21 cellular contexts compared by ENCODE assay signal in the genomic region with DNA sequence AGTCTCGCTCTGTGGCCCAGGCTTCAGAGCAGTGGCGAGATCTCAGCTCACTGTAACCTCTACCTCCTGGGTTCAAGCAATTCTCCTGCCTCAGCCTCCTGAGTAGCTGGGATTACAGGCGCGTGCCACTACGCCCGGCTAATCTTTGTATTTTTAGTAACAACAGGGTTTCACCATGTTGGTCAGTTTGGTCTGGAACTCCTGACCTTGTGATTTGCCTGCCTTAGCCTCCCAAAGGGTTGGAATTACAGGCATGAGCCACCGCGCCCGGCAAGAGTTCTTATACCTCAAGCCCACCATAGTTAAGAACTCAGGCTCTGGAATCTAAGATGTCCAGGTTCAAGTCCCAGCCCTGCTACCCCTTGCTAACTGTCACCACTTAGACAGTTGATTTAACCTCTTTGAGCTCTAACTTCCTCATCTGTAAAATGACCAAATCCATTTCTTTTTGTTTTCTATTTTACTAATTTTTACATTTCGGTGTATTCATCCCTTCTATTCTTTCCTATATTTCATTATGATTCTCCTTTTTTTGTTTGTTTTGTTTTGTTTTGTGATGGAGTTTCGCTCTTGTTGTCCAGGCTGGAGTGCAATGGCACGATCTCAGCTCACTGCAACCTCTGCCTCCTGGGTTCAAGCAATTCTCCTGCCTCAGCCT.
DNase-seq lines count a peak whose midpoint lies in the region; ATAC-seq, FAIRE-seq and TF ChIP-seq lines count a peak whose summit lies in the region.
"Had no signal": no experiment of that assay in that cellular context is flagged by ENCODE, and none has a peak within 500 bp of the region (broad histone marks: within the 10 kb centered on the region; RNA-seq: fewer than 3 reads in every experiment).

No MANE protein-coding gene starts in this region.

- H3K27me3 Mint-ChIP-seq in activated naive CD4-positive, alpha-beta T cell treated with anti-CD3 and anti-CD28 coated beads, Interleukin-2, amount 50 U/mL, for 24 hours: no peaks in the 10 kb centered on the region
- H3K27me3 Mint-ChIP-seq in activated naive CD4-positive, alpha-beta T cell treated with anti-CD3 and anti-CD28 coated beads, Interleukin-2, amount 10 ng/mL, durations not matched to agents 7 days and 5 days: no peaks in the 10 kb centered on the region

- SMC1A ChIA-PET in GM12878 (lab: Charles Lee; ENCODE audit: uncharacterized antibody, unreplicated experiment): interaction anchor here (0.6 to 2.0 kb wide), 16 partner anchors 8 to 315 kb away, joined by 3 to 14 read pairs (median 4); no protein-coding TSS in a partner anchor

- ATAC-seq in GM12878 (peak; percentile 70), upper lobe of right lung (peak; percentile 21), mucosa of descending colon (no peak), GM21367 (IDR thresholded peaks at IDR 0.05; ENCODE audit: unreplicated experiment) (no peak), HG03457 (IDR thresholded peaks at IDR 0.05; ENCODE audit: unreplicated experiment) (no peak)

- H3K4me3 ChIP-seq in GM12878: no peak overlapping the region
- no peak overlapping the region for H3K4me3 ChIP-seq in upper lobe of right lung
- H3K4me3 ChIP-seq in mucosa of descending colon: no peak overlapping the region
- H3K4me3 ChIP-seq: BLaER1 treated with 17β-estradiol and CSF1 and Interleukin-3, amounts not matched to agents 10 nM and 100 nM had no signal

- H3K4me1 Mint-ChIP-seq in activated naive CD4-positive, alpha-beta T cell treated with anti-CD3 and anti-CD28 coated beads, Interleukin-2, amount 50 U/mL, for 24 hours: peaks cover 31% of the 10 kb centered on the region
- peaks cover 49% of the 10 kb centered on the region for H3K4me1 Mint-ChIP-seq in activated naive CD4-positive, alpha-beta T cell treated with anti-CD3 and anti-CD28 coated beads, Interleukin-2, amount 10 ng/mL, durations not matched to agents 7 days and 5 days

- CTCF ChIA-PET in activated naive CD4-positive, alpha-beta T cell treated with anti-CD3 and anti-CD28 coated beads, Interleukin-2, amount 10 ng/mL, durations not matched to agents 7 days and 5 days (lab: Charles Lee): no interaction called here
- CTCF ChIA-PET in GM12878 (lab: Yijun Ruan, JAX): interaction anchor here (1.0 to 1.1 kb wide), 2 partner anchors 148 to 241 kb away, joined by 3 to 4 read pairs; no protein-coding TSS in a partner anchor

- no peaks in the 10 kb centered on the region for H3K9me3 Mint-ChIP-seq in activated naive CD4-positive, alpha-beta T cell treated with anti-CD3 and anti-CD28 coated beads, Interleukin-2, amount 50 U/mL, for 24 hours
- no peaks in the 10 kb centered on the region for H3K9me3 Mint-ChIP-seq in activated naive CD4-positive, alpha-beta T cell treated with anti-CD3 and anti-CD28 coated beads, Interleukin-2, amount 10 ng/mL, durations not matched to agents 7 days and 5 days

- H3K4me3 Mint-ChIP-seq in activated naive CD4-positive, alpha-beta T cell treated with anti-CD3 and anti-CD28 coated beads, Interleukin-2, amount 50 U/mL, for 24 hours: no peak overlapping the region
- no peak overlapping the region for H3K4me3 Mint-ChIP-seq in activated naive CD4-positive, alpha-beta T cell treated with anti-CD3 and anti-CD28 coated beads, Interleukin-2, amount 10 ng/mL, durations not matched to agents 7 days and 5 days

- no peak overlapping the region; the same call in 1 of the 2 replicates for H2AFZ ChIP-seq in GM12878 (ENCODE audit: control insufficient read depth, low read depth, low read length)

- BruUV-seq in GM12878 (replicated peaks; lab: Mats Ljungman, UMichigan): no TSS peak

- intact Hi-C loops in GM12878 (cut with micrococcal nuclease; ENCODE audit: unreplicated experiment) (no loop called here), upper lobe of right lung (cut with DNase I) (no loop called here), mucosa of descending colon (cut with DNase I, micrococcal nuclease) (no loop called here)

- in situ Hi-C loops in GM12878 (cut with MboI): no loop called here

- 78% methylated on average over 10 of the region's 12 CpGs for WGBS in GM12878 (ENCODE audit: insufficient coverage, insufficient replicate concordance, low lambda C conversion rate, missing lambda C conversion rate)

- no peak for DNase-seq in activated naive CD4-positive, alpha-beta T cell treated with anti-CD3 and anti-CD28 coated beads, Interleukin-2, amount 10 ng/mL, durations not matched to agents 7 days and 5 days
- DNase-seq in NOMO-1 (lab: John Stamatoyannopoulos, UW; ENCODE audit: unreplicated experiment in 2 of 2) (peak; percentile 29 to 38), GM12878 (ENCODE audit: low read depth, low spot score) (no peak), upper lobe of right lung (no peak), mucosa of descending colon (no peak)
- DNase-seq: DND-41, GOT3, NCI-H1092 treated with DMSO at 0.1 percent for 48 hours, NCI-H2081 treated with DMSO at 0.1 percent for 48 hours, NCI-H510A treated with DMSO at 0.1 percent for 48 hours, NCI-H82, OCI-M1 had no signal

- no peak for FAIRE-seq in GM12878 (lab: Jason Lieb, UNC)
- FAIRE-seq: A204.1, G401.6, GM12891, GM18507 had no signal

- no peaks in the 10 kb centered on the region for H3K9me3 ChIP-seq in GM12878 (replicated peaks; ENCODE audit: control insufficient read depth, insufficient read depth, low read length)
- no peaks in the 10 kb centered on the region for H3K9me3 ChIP-seq in upper lobe of right lung
- no peaks in the 10 kb centered on the region for H3K9me3 ChIP-seq in mucosa of descending colon

- H4K20me1 ChIP-seq in GM12878 (ENCODE audit: control insufficient read depth, insufficient read depth): no peaks in the 10 kb centered on the region
- H4K20me1 ChIP-seq: BLaER1 treated with 17β-estradiol and CSF1 and Interleukin-3, amounts not matched to agents 10 nM and 100 nM had no signal

- peak overlapping the region; percentile 19 for H3K27ac Mint-ChIP-seq in activated naive CD4-positive, alpha-beta T cell treated with anti-CD3 and anti-CD28 coated beads, Interleukin-2, amount 50 U/mL, for 24 hours
- no peak overlapping the region for H3K27ac Mint-ChIP-seq in activated naive CD4-positive, alpha-beta T cell treated with anti-CD3 and anti-CD28 coated beads, Interleukin-2, amount 10 ng/mL, durations not matched to agents 7 days and 5 days

- RAD21 ChIA-PET in GM12878 (lab: Charles Lee; ENCODE audit: unreplicated experiment): interaction anchor here (0.9 to 1.6 kb wide), 4 partner anchors 10 to 46 kb away, joined by 3 to 9 read pairs (median 4); no protein-coding TSS in a partner anchor

- no peak for TF ChIP-seq POLR2A in GM12878 (IDR thresholded peaks at IDR 0.05; ENCODE audit: low read depth, low read length)

- no peak for TF ChIP-seq CTCF in GM12878 (IDR thresholded peaks at IDR 0.05 in 2 of 3, conservative IDR thresholded peaks at IDR 0.05 in 1 of 3; ENCODE audit: control insufficient read depth in 2 of 3, extremely low read depth in 1 of 3, insufficient read depth in 1 of 3, low read depth in 3 of 3, low read length in 3 of 3)
- TF ChIP-seq CTCF in upper lobe of right lung (IDR thresholded peaks at IDR 0.05): no peak
- TF ChIP-seq CTCF in mucosa of descending colon (IDR thresholded peaks at IDR 0.05): no peak

- H3K27me3 ChIP-seq in GM12878 (replicated peaks in 1 of 2; ENCODE audit: control insufficient read depth in 2 of 2, insufficient read depth in 2 of 2, low read length in 1 of 2): no peaks in the 10 kb centered on the region
- H3K27me3 ChIP-seq in upper lobe of right lung: no peaks in the 10 kb centered on the region
- H3K27me3 ChIP-seq: BLaER1 treated with 17β-estradiol and CSF1 and Interleukin-3, amounts not matched to agents 10 nM and 100 nM had no signal

- no peak overlapping the region for H3K27ac ChIP-seq in GM12878 (ENCODE audit: control insufficient read depth, insufficient read depth)
- no peak overlapping the region for H3K27ac ChIP-seq in upper lobe of right lung
- H3K27ac ChIP-seq: RWPE1 had no signal

- H3K36me3 ChIP-seq in GM12878 (ENCODE audit: control insufficient read depth in 2 of 2, insufficient read depth in 2 of 2, low read length in 1 of 2) (no peaks in the 10 kb centered on the region), upper lobe of right lung (no peaks in the 10 kb centered on the region), mucosa of descending colon (ENCODE audit: low read depth) (no peaks in the 10 kb centered on the region)
- H3K36me3 ChIP-seq: BLaER1 treated with 17β-estradiol and CSF1 and Interleukin-3, amounts not matched to agents 10 nM and 100 nM had no signal

- H3K9ac ChIP-seq in GM12878 (ENCODE audit: control insufficient read depth, insufficient read depth, low read length): no peak overlapping the region
- H3K9ac ChIP-seq: BLaER1 treated with 17β-estradiol and CSF1 and Interleukin-3, amounts not matched to agents 10 nM and 100 nM had no signal

- TF ChIP-seq EP300 in GM12878 (IDR thresholded peaks at IDR 0.05; ENCODE audit: borderline replicate concordance in 1 of 2, control insufficient read depth in 1 of 2, low read depth in 2 of 2, low read length in 2 of 2): no peak

- H3K79me2 ChIP-seq in GM12878 (ENCODE audit: control insufficient read depth, insufficient read depth, low read length): no peaks in the 10 kb centered on the region

- H3K36me3 Mint-ChIP-seq in activated naive CD4-positive, alpha-beta T cell treated with anti-CD3 and anti-CD28 coated beads, Interleukin-2, amount 50 U/mL, for 24 hours: no peaks in the 10 kb centered on the region
- H3K36me3 Mint-ChIP-seq in activated naive CD4-positive, alpha-beta T cell treated with anti-CD3 and anti-CD28 coated beads, Interleukin-2, amount 10 ng/mL, durations not matched to agents 7 days and 5 days: peaks cover 6% of the 10 kb centered on the region

- TF ChIP-seq RAD21 in GM12878 (IDR thresholded peaks at IDR 0.05; ENCODE audit: insufficient read depth, low read depth, low read length): no peak

- H3K4me1 ChIP-seq in GM12878 (ENCODE audit: control insufficient read depth, insufficient read depth, low read length) (peaks cover 20% of the 10 kb centered on the region), upper lobe of right lung (no peaks in the 10 kb centered on the region), mucosa of descending colon (ENCODE audit: low read depth) (no peaks in the 10 kb centered on the region)

- POLR2A ChIA-PET in GM12878 (lab: Charles Lee): interaction anchor here (0.6 to 1.4 kb wide), 8 partner anchors 10 to 95 kb away, joined by 3 to 8 read pairs (median 4); no protein-coding TSS in a partner anchor

- H3K4me2 ChIP-seq in GM12878 (ENCODE audit: control insufficient read depth, insufficient read depth): no peak overlapping the region

TF ChIP-seq in GM12878, 131 proteins besides CTCF, POLR2A, EP300 and RAD21 (continues in another document):
- TF ChIP-seq JUNB (IDR thresholded peaks at IDR 0.05) (peak; percentile 54), NR2C2 (IDR thresholded peaks at IDR 0.05; ENCODE audit: borderline replicate concordance, control insufficient read depth, insufficient read length, low read depth) (no peak), SRF (IDR thresholded peaks at IDR 0.05; ENCODE audit: low read depth in 2 of 2, low read length in 2 of 2) (no peak), IKZF2 (IDR thresholded peaks at IDR 0.05) (peak; percentile 37 to 52; a peak in 2 of 4 replicates)

Comparison
In these comparisons a context has a peak if more than half of its experiments do, and no peak if none do; other contexts are left out.
1. DNase-seq: peak in NOMO-1 (2 of 2); none in activated naive CD4-positive, alpha-beta T cell treated with anti-CD3 and anti-CD28 coated beads, Interleukin-2, amount 10 ng/mL, durations not matched to agents 7 days and 5 days (single experiment), GM12878 (single experiment), upper lobe of right lung (single experiment) and mucosa of descending colon (0 of 3).
2. ATAC-seq: peak in GM12878 (single experiment) and upper lobe of right lung (single experiment); none in mucosa of descending colon (single experiment), GM21367 (single experiment) and HG03457 (single experiment).